In the genomic region with DNA sequence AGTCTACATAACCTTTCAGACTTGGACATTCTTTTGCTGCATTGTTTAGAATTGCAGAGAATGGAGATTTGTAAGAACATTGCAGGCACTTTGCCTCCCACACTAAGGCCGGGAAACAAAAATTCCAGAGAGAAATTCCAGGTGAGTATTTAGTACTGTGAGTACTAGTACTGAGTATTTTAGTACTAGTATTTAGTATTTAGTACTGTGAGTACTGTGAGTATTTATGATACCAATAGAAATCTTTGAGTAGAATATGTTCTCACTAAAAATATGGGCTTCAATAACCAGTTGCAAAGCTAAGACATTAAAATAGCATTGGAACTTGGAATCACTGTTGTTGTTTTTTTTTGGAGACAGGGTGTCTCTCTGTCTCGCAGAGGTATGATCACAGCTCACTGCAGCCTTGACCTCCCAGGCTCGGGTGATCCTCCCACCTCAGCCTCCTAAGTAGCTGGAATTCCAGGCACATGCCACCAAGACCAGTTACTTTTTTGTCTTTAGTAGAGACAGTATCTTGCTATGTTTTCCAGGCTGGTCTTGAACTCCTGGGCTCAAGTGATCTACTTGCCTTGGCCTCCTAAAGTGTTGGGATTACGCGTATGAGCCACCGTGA, we compare ENCODE assay signal across 19 cellular contexts.
"Had no signal": no experiment of that assay in that cellular context is flagged by ENCODE, and none has a peak within 500 bp of the region (broad histone marks: within the 10 kb centered on the region; RNA-seq: fewer than 3 reads in every experiment).

No MANE protein-coding gene starts in this region.

- DNase-seq: colonic mucosa; dermis blood vessel endothelial cell; esophagus squamous epithelium; foreskin fibroblast; glutamatergic neuron; islet precursor cell; mammary epithelial cell; naive thymus-derived CD4-positive, alpha-beta T cell; posterior cingulate gyrus; small intestine; stimulated activated CD4-positive, alpha-beta T cell treated with anti-CD3 and anti-CD28 coated beads, Interleukin-12 subunit alpha, Interleukin-12 subunit beta, amount 100 ng/mL, for 4 hours; stimulated activated naive CD4-positive, alpha-beta T cell; stomach; substantia nigra; transverse colon had no signal

- ATAC-seq: gastroesophageal sphincter; left lobe of liver; naive thymus-derived CD4-positive, alpha-beta T cell had no signal

- H3K27ac Mint-ChIP-seq: naive thymus-derived CD4-positive, alpha-beta T cell had no signal

- H3K4me3 ChIP-seq: colonic mucosa, esophagus squamous epithelium, gastroesophageal sphincter, stomach, thoracic aorta, transverse colon had no signal

- H3K36me3 ChIP-seq: colonic mucosa, esophagus squamous epithelium, gastroesophageal sphincter, stomach, thoracic aorta, transverse colon had no signal

- H3K36me3 Mint-ChIP-seq: naive thymus-derived CD4-positive, alpha-beta T cell had no signal

- H3K4me1 Mint-ChIP-seq: neural crest cell had no signal

- H3K9me3 Mint-ChIP-seq: naive thymus-derived CD4-positive, alpha-beta T cell; neural crest cell had no signal

- H3K4me1 ChIP-seq: colonic mucosa had no signal

- H3K27me3 ChIP-seq: colonic mucosa, esophagus squamous epithelium, gastroesophageal sphincter, stomach, transverse colon had no signal

- H3K9me3 ChIP-seq: colonic mucosa, esophagus squamous epithelium, gastroesophageal sphincter, stomach, thoracic aorta, transverse colon had no signal

- H3K4me3 Mint-ChIP-seq: naive thymus-derived CD4-positive, alpha-beta T cell; neural crest cell had no signal

- H3K27ac ChIP-seq: colonic mucosa, esophagus squamous epithelium, gastroesophageal sphincter, stomach, thoracic aorta, transverse colon had no signal
